9 cellular contexts compared by ENCODE assay signal in the genomic region with DNA sequence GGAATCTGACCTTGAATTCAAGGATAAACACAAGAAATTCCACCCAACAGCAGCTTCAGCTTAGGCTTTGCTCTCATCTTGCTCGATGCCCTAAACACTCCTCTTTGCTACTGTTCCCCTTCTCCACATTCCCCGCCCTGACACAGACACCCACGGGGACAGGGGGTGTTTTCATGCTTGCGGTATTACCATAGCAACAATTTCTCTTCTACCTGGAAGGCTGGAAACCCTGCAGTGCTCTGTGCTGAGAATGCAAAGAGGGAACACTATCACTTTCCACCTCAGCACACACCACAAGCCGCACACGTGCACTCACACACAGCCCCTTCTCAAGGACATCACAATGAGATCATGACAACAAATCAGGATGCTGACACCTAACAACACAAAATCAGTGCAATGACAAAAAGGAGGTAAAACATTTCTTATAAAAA.
DNase-seq lines count a peak whose midpoint lies in the region; ATAC-seq and TF ChIP-seq lines count a peak whose summit lies in the region.
"Had no signal": no experiment of that assay in that cellular context is flagged by ENCODE, and none has a peak within 500 bp of the region (broad histone marks: within the 10 kb centered on the region; RNA-seq: fewer than 3 reads in every experiment).

No MANE protein-coding gene starts in this region.

- no peak overlapping the region for H2BK15ac ChIP-seq in H9 (ENCODE audit: low read depth, low read length)

- no peak overlapping the region for H3K14ac ChIP-seq in H9 (ENCODE audit: insufficient read depth, low read length)

- H3K27me3 Mint-ChIP-seq in IgD-negative memory B cell (no peaks in the 10 kb centered on the region), H9 (ENCODE audit: low read depth) (no peaks in the 10 kb centered on the region)
- no peaks in the 10 kb centered on the region for H3K27me3 Mint-ChIP-seq in activated T-cell treated with anti-CD3 and anti-CD28 coated beads, Interleukin-2, amount 50 U/mL, for 72 hours (ENCODE audit: low read depth)

- no peaks in the 10 kb centered on the region for H3K4me1 ChIP-seq in H9 (ENCODE audit: insufficient read depth, low read length)

- no peak overlapping the region for H3K23ac ChIP-seq in H9 (ENCODE audit: insufficient read length, low read depth, low read length)

- H3K4me3 Mint-ChIP-seq in IgD-negative memory B cell (peak overlapping the region; percentile 1 to 75 (median 48)), H9 (no peak overlapping the region)
- H3K4me3 Mint-ChIP-seq in activated T-cell treated with anti-CD3 and anti-CD28 coated beads, Interleukin-2, amount 50 U/mL, for 72 hours = peak overlapping the region; percentile 67 to 73

- no peak overlapping the region for H3K18ac ChIP-seq in H9 (ENCODE audit: insufficient read length, low read depth, low read length)

- H3T11ph ChIP-seq in H9 (ENCODE audit: low read length) = no peak overlapping the region

- H3K4me1 Mint-ChIP-seq in IgD-negative memory B cell (peaks cover 42 to 69% (median 50%) of the 10 kb centered on the region in 3 donors), H9 (peaks cover 9 to 13% of the 10 kb centered on the region in 2 experiments)
- peaks cover 98% of the 10 kb centered on the region for H3K4me1 Mint-ChIP-seq in activated T-cell treated with anti-CD3 and anti-CD28 coated beads, Interleukin-2, amount 50 U/mL, for 72 hours (ENCODE audit: low read depth)

- no peaks in the 10 kb centered on the region for H3K27me3 ChIP-seq in H9 (ENCODE audit: insufficient read depth, low read length)

- no peaks in the 10 kb centered on the region for H4K20me1 ChIP-seq in H9 (ENCODE audit: control insufficient read depth, insufficient read depth, insufficient read length)

- H3K27ac ChIP-seq in H9 (ENCODE audit: insufficient read length, low read depth, low read length) = no peak overlapping the region
- H3K27ac ChIP-seq: epithelial cell of prostate had no signal

- TF ChIP-seq CTCF in H9 (conservative IDR thresholded peaks at IDR 0.05) = no peak

- no peak overlapping the region for H2BK120ac ChIP-seq in H9 (ENCODE audit: low read depth, low read length, poor library complexity, severe bottlenecking)

- no peak overlapping the region for H2BK12ac ChIP-seq in H9 (ENCODE audit: insufficient read length, low read depth, low read length)

- no peaks in the 10 kb centered on the region for H3K23me2 ChIP-seq in H9 (ENCODE audit: insufficient read length, low read depth, low read length, poor library complexity, severe bottlenecking)

- H3K36me3 Mint-ChIP-seq in IgD-negative memory B cell = peaks cover 2% of the 10 kb centered on the region
- H3K36me3 Mint-ChIP-seq in activated T-cell treated with anti-CD3 and anti-CD28 coated beads, Interleukin-2, amount 50 U/mL, for 72 hours (ENCODE audit: insufficient read depth in 2 of 2) = peaks cover 5 to 8% of the 10 kb centered on the region in 2 donors
- peaks cover 0 to 22% (median 20%) of the 10 kb centered on the region in 3 experiments; a peak in 5 of 7 replicates for H3K36me3 Mint-ChIP-seq in H9 (ENCODE audit: insufficient read depth in 1 of 3, low read depth in 3 of 3)

- DNase-seq in CD1c-positive myeloid dendritic cell (ENCODE audit: extremely low spot score) = peak; percentile 43
- peak; percentile 71 to 84 for DNase-seq in activated T-cell treated with anti-CD3 and anti-CD28 coated beads, Interleukin-2, amount 50 U/mL, for 72 hours
- DNase-seq in kidney glomerular epithelial cell (lab: John Stamatoyannopoulos, UW) = peak; percentile 29
- DNase-seq in stimulated activated CD8-positive, alpha-beta memory T cell treated with anti-CD3 and anti-CD28 coated beads, Interleukin-4, amount 100 ng/mL, for 24 hours (ENCODE audit: low read depth) = peak; percentile 50
- DNase-seq in NCI-H82 treated with DMSO at 0.1 percent for 48 hours (lab: John Stamatoyannopoulos, UW; ENCODE audit: unreplicated experiment) = no peak
- DNase-seq in H9 = no peak

- H2AFZ ChIP-seq in H9 (ENCODE audit: low read length) = no peak overlapping the region

- no peaks in the 10 kb centered on the region for H3K79me1 ChIP-seq in H9 (ENCODE audit: insufficient read depth, low read depth, low read length, poor library complexity, severe bottlenecking)

- H3K9me3 ChIP-seq in H9 (ENCODE audit: control insufficient read depth, low read depth, low read length) = no peaks in the 10 kb centered on the region

- no peaks in the 10 kb centered on the region for H3K79me2 ChIP-seq in H9 (ENCODE audit: insufficient read depth, low read length)

- peak; percentile 50 for ATAC-seq in GM19468 (IDR thresholded peaks at IDR 0.05; ENCODE audit: extremely low read depth, unreplicated experiment)
- ATAC-seq in activated T-cell treated with anti-CD3 and anti-CD28 coated beads, Interleukin-2, amount 50 U/mL, for 72 hours (replicated peaks in 1 of 2) = peak; percentile 49 to 58

- H4K5ac ChIP-seq in H9 (ENCODE audit: insufficient read length, low read depth, low read length) = no peak overlapping the region

- no peak overlapping the region for H2AK5ac ChIP-seq in H9 (ENCODE audit: insufficient read length, low read length)

- H3K9me3 Mint-ChIP-seq in IgD-negative memory B cell (no peaks in the 10 kb centered on the region), H9 (no peaks in the 10 kb centered on the region)
- H3K9me3 Mint-ChIP-seq in activated T-cell treated with anti-CD3 and anti-CD28 coated beads, Interleukin-2, amount 50 U/mL, for 72 hours = no peaks in the 10 kb centered on the region

- H3K4me2 ChIP-seq in H9 (ENCODE audit: insufficient read depth, insufficient read length, low read length) = no peak overlapping the region

- no peak overlapping the region for H3K56ac ChIP-seq in H9 (ENCODE audit: insufficient read length, low read depth, low read length)

- H2BK5ac ChIP-seq in H9 (ENCODE audit: insufficient read length, low read length) = no peak overlapping the region

- H3K9ac ChIP-seq in H9 (ENCODE audit: extremely low read depth, insufficient read length, low read length) = no peak overlapping the region

- no CpG with 5 or more reads among the region's 6 CpGs for WGBS in H9 (ENCODE audit: extremely low coverage, insufficient read length, low lambda C conversion rate)

- no peak overlapping the region for H3K4ac ChIP-seq in H9 (ENCODE audit: low read depth, low read length)

- H4K91ac ChIP-seq in H9 (ENCODE audit: insufficient read length, low read depth, low read length) = no peak overlapping the region

- no peak overlapping the region for H2BK20ac ChIP-seq in H9 (ENCODE audit: low read depth, low read length, poor library complexity, severe bottlenecking)

- H3K27ac Mint-ChIP-seq in IgD-negative memory B cell (peak overlapping the region; percentile 13 to 88 (median 58)), H9 (peak overlapping the region in 1 of 3 experiments; percentile 36; a peak in 3 of 7 replicates)
- H3K27ac Mint-ChIP-seq in activated T-cell treated with anti-CD3 and anti-CD28 coated beads, Interleukin-2, amount 50 U/mL, for 72 hours = peak overlapping the region; percentile 39

- H4K8ac ChIP-seq in H9 (replicated peaks; ENCODE audit: insufficient read length, low read depth, low read length) = no peak overlapping the region

Comparison
In these comparisons a context has a peak if more than half of its experiments do, and no peak if none do; other contexts are left out.
1. DNase-seq: peak in CD1c-positive myeloid dendritic cell (single experiment), activated T-cell treated with anti-CD3 and anti-CD28 coated beads, Interleukin-2, amount 50 U/mL, for 72 hours (2 of 2), kidney glomerular epithelial cell (single experiment) and stimulated activated CD8-positive, alpha-beta memory T cell treated with anti-CD3 and anti-CD28 coated beads, Interleukin-4, amount 100 ng/mL, for 24 hours (single experiment); none in NCI-H82 treated with DMSO at 0.1 percent for 48 hours (single experiment) and H9 (single experiment).
2. H3K4me3 Mint-ChIP-seq: peak in IgD-negative memory B cell (4 of 4) and activated T-cell treated with anti-CD3 and anti-CD28 coated beads, Interleukin-2, amount 50 U/mL, for 72 hours (2 of 2); none in H9 (0 of 2).